In genomic region chr5:65102826-65103673, GRCh38 we compare ENCODE assay signal across 8 cellular contexts.
A peak's percentile ranks its signal among the peaks of the same experiment; 100 is the strongest.
DNase-seq lines count a peak whose midpoint lies in the region; ATAC-seq and TF ChIP-seq lines count a peak whose summit lies in the region.

No MANE protein-coding gene starts in this region.

- intact Hi-C loops in Panc1 (cut with micrococcal nuclease; ENCODE audit: unreplicated experiment), result no loop called here
- intact Hi-C loops in ovary (cut with DNase I), result loop anchor here in 2 of 4 donors (2.0 to 10.0 kb wide), 3 partner anchors 68 to 379 kb away; partner anchors contain the start of gene ADAMTS6 (in 1 of the 2)

- H3K27ac ChIP-seq in Panc1 (ENCODE audit: low read length) (peak overlapping the region; percentile 85), ovary (peak overlapping the region; percentile 65 to 80), urinary bladder (ENCODE audit: low read depth) (peak overlapping the region; percentile 85)

- H3K9me3 ChIP-seq in Panc1 (ENCODE audit: control insufficient read depth, insufficient read depth, low read depth, low read length) (no peaks in the 10 kb centered on the region), ovary (no peaks in the 10 kb centered on the region)

- POLR2A ChIA-PET in Panc1 (lab: Charles Lee), result interaction anchor here (0.6 kb wide), 1 partner anchor 973 kb away, joined by 3 read pairs; no protein-coding TSS in a partner anchor

- TF ChIP-seq CTCF in Panc1 (IDR thresholded peaks at IDR 0.05), result peak; percentile 48
- peak; percentile 12 to 34 (median 24) for TF ChIP-seq CTCF in ovary (IDR thresholded peaks at IDR 0.05)

- in situ Hi-C loops in Panc1 (cut with HindIII; ENCODE audit: low pct_unique_long_range_greater_than_20kb, low sequenced_read_pairs), result no loop called here

- H3K4me1 ChIP-seq in Panc1 (ENCODE audit: control insufficient read depth, insufficient read depth, low read length) (peaks cover 3% of the 10 kb centered on the region; the same call in 1 of the 2 replicates), ovary (ENCODE audit: insufficient read depth) (peaks cover 6% of the 10 kb centered on the region), urinary bladder (ENCODE audit: insufficient read depth) (no peaks in the 10 kb centered on the region)

- H3K27me3 ChIP-seq in Panc1 (ENCODE audit: control insufficient read depth, insufficient read depth, low read length) (0 out of 2 replicates have a peak, but pooled peaks cover 2% of the 10 kb centered on the region), ovary (no peaks in the 10 kb centered on the region)

- BruUV-seq in Panc1 (replicated peaks; lab: Mats Ljungman, UMichigan), result no TSS peak

- no peak for TF ChIP-seq EP300 in ovary (IDR thresholded peaks at IDR 0.05)

- no peak for TF ChIP-seq POLR2A in ovary (IDR thresholded peaks at IDR 0.05)

- peak overlapping the region; percentile 53 to 73 for H3K4me3 ChIP-seq in Panc1 (ENCODE audit: low read depth in 2 of 2, low read length in 2 of 2)
- peak overlapping the region; percentile 44 for H3K4me3 ChIP-seq in ovary
- peak overlapping the region; percentile 51 for H3K4me3 ChIP-seq in urinary bladder (ENCODE audit: low read depth, low read length)

- ATAC-seq in GM19395 (IDR thresholded peaks at IDR 0.05; ENCODE audit: unreplicated experiment) (peak; percentile 74), HG03469 (IDR thresholded peaks at IDR 0.05; ENCODE audit: unreplicated experiment) (peak; percentile 37), Panc1 (peak; percentile 90)

- peak; percentile 54 for DNase-seq in CD1c-positive myeloid dendritic cell (ENCODE audit: extremely low spot score)
- no peak for DNase-seq in Panc1 (ENCODE audit: low read depth, low spot score)
- peak; percentile 38 for DNase-seq in activated gamma-delta T cell (lab: John Stamatoyannopoulos, UW)
- DNase-seq in foreskin melanocyte, result peak; percentile 13
- peak; percentile 58 to 79 (median 66) for DNase-seq in ovary

- CTCF ChIA-PET in Panc1 (lab: Charles Lee), result interaction anchor here (1.8 kb wide), 1 partner anchor 380 kb away, joined by 4 read pairs; no protein-coding TSS in a partner anchor

- H3K36me3 ChIP-seq in Panc1 (ENCODE audit: control insufficient read depth, insufficient read depth, low read length) (no peaks in the 10 kb centered on the region), ovary (no peaks in the 10 kb centered on the region), urinary bladder (ENCODE audit: insufficient read depth) (no peaks in the 10 kb centered on the region)

- 2% methylated on average over 60 to 62 of the region's 62 CpGs for WGBS in ovary, 3 donors
- 1% methylated on average over 62 of the region's 62 CpGs for WGBS in urinary bladder

Comparison
In these comparisons a context has a peak if more than half of its experiments do, and no peak if none do; other contexts are left out.
1. ATAC-seq: peak in every context shown above with its lines; median percentile 90 in Panc1; 74 in GM19395; 37 in HG03469.